10 cellular contexts compared by ENCODE assay signal in genomic region chr22:28783786-28784671, GRCh38. TPM values are rescaled to one million over a fixed set of nuclear protein-coding genes. Genes with fewer than 3 reads are reported as not detected.
DNase-seq lines count a peak whose midpoint lies in the region; ATAC-seq, FAIRE-seq and TF ChIP-seq lines count a peak whose summit lies in the region.
"Had no signal": no experiment of that assay in that cellular context is flagged by ENCODE, and none has a peak within 500 bp of the region (broad histone marks: within the 10 kb centered on the region; RNA-seq: fewer than 3 reads in every experiment).

No MANE protein-coding gene starts in this region.

- DNase-seq in HuH-7 (ENCODE audit: low spot score): peak; percentile 92
- DNase-seq in endothelial cell of umbilical vein (ENCODE audit: low read depth, low spot score): peak; percentile 55
- DNase-seq in GF-D8 (lab: John Stamatoyannopoulos, UW): no peak
- no peak for DNase-seq in SK-N-DZ (ENCODE audit: low spot score)
- no peak for DNase-seq in NCI-H2171 (lab: John Stamatoyannopoulos, UW)
- DNase-seq: activated CD8-positive, alpha-beta memory T cell treated with anti-CD3 and anti-CD28 coated beads, Interleukin-2, amount 50 U/mL, for 4 hours; NCI-H446 treated with DMSO at 0.1 percent for 48 hours had no signal

- H2AFZ ChIP-seq in endothelial cell of umbilical vein (ENCODE audit: low read depth, low read length): no peak overlapping the region

- H3K4me3 ChIP-seq in endothelial cell of umbilical vein (replicated peaks in 1 of 3; ENCODE audit: insufficient read depth in 1 of 3, low read depth in 1 of 3, low read length in 3 of 3): no peak overlapping the region
- no peak overlapping the region for H3K4me3 ChIP-seq in muscle layer of duodenum (ENCODE audit: low read depth in 1 of 2, low read length in 2 of 2)

- POLR2A ChIA-PET in endothelial cell of umbilical vein (lab: Charles Lee): no interaction called here

- CTCF ChIA-PET in endothelial cell of umbilical vein (lab: Charles Lee): interaction anchor here (0.9 to 3.7 kb wide), 4 partner anchors 45 to 257 kb away, joined by 3 to 25 read pairs (median 6); no protein-coding TSS in a partner anchor

- H3K27ac ChIP-seq in C4-2B (peak overlapping the region; percentile 73), endothelial cell of umbilical vein (ENCODE audit: insufficient read depth, low read depth, low read length) (no peak overlapping the region), muscle layer of duodenum (ENCODE audit: low read length) (peak overlapping the region; percentile 66)

- BruUV-seq in endothelial cell of umbilical vein (replicated peaks; lab: Mats Ljungman, UMichigan): no TSS peak

- H3K36me3 ChIP-seq in endothelial cell of umbilical vein (ENCODE audit: control insufficient read depth in 2 of 2, extremely low read depth in 1 of 2, insufficient read depth in 2 of 2, low read length in 2 of 2): peaks cover 22 to 26% of the 10 kb centered on the region in 2 experiments
- peaks cover 31 to 52% of the 10 kb centered on the region in 2 donors for H3K36me3 ChIP-seq in muscle layer of duodenum (ENCODE audit: control insufficient read depth in 1 of 2, insufficient read depth in 2 of 2, low read length in 2 of 2)

- H4K20me1 ChIP-seq in endothelial cell of umbilical vein (replicated peaks; ENCODE audit: control insufficient read depth, extremely low read depth, insufficient read depth, low read length): no peaks in the 10 kb centered on the region

- TF ChIP-seq POLR2A in endothelial cell of umbilical vein (IDR thresholded peaks at IDR 0.05; ENCODE audit: low read depth, low read length): no peak

- H3K4me1 ChIP-seq in endothelial cell of umbilical vein (ENCODE audit: control insufficient read depth, extremely low read depth, insufficient read depth, low read length) (no peaks in the 10 kb centered on the region), muscle layer of duodenum (ENCODE audit: control insufficient read depth in 1 of 2, insufficient read depth in 2 of 2, low read length in 2 of 2) (no peaks in the 10 kb centered on the region)

- ATAC-seq in GM19452 (IDR thresholded peaks at IDR 0.05; ENCODE audit: unreplicated experiment): no peak

- H3K9me1 ChIP-seq in endothelial cell of umbilical vein (replicated peaks; ENCODE audit: control insufficient read depth, extremely low read depth, insufficient read depth, low read length): no peaks in the 10 kb centered on the region

- intact Hi-C loops in endothelial cell of umbilical vein (cut with micrococcal nuclease): no loop called here

- no peaks in the 10 kb centered on the region for H3K27me3 ChIP-seq in endothelial cell of umbilical vein (ENCODE audit: control insufficient read depth in 2 of 2, insufficient read depth in 2 of 2, low read length in 2 of 2)
- H3K27me3 ChIP-seq in muscle layer of duodenum (ENCODE audit: low read depth, low read length): no peaks in the 10 kb centered on the region

- no peak overlapping the region for H3K4me2 ChIP-seq in endothelial cell of umbilical vein (ENCODE audit: insufficient read depth, low read length)

- no peaks in the 10 kb centered on the region for H3K9me3 ChIP-seq in endothelial cell of umbilical vein (replicated peaks; ENCODE audit: control insufficient read depth, insufficient read depth, low read length)
- H3K9me3 ChIP-seq in muscle layer of duodenum (ENCODE audit: control insufficient read depth in 1 of 2, low read length in 2 of 2): no peaks in the 10 kb centered on the region

- dilution Hi-C loops in endothelial cell of umbilical vein (cut with MboI; ENCODE audit: extremely low pct_ligation_motif_present, low sequenced_read_pairs): no loop called here

- no peak for TF ChIP-seq CTCF in C4-2B (conservative IDR thresholded peaks at IDR 0.05)
- no peak for TF ChIP-seq CTCF in endothelial cell of umbilical vein (IDR thresholded peaks at IDR 0.05; ENCODE audit: extremely low read depth in 1 of 2, insufficient read depth in 1 of 2, low read depth in 1 of 2, low read length in 2 of 2)

- no peak overlapping the region for H3K9ac ChIP-seq in endothelial cell of umbilical vein (replicated peaks; ENCODE audit: extremely low read depth, insufficient read depth, low read length)

- H3K79me2 ChIP-seq in endothelial cell of umbilical vein (ENCODE audit: control insufficient read depth, insufficient read depth, low read length): peaks cover 13% of the 10 kb centered on the region

- no peak for FAIRE-seq in endothelial cell of umbilical vein (lab: Jason Lieb, UNC)

TF ChIP-seq in endothelial cell of umbilical vein, 7 proteins besides CTCF, POLR2A, EP300 and RAD21:
- no peak for TF ChIP-seq FOS (IDR thresholded peaks at IDR 0.05; ENCODE audit: borderline replicate concordance, insufficient read depth, low read length)
- no peak for TF ChIP-seq EZH2 (IDR thresholded peaks at IDR 0.05; ENCODE audit: borderline replicate concordance, low read depth, low read length, severe bottlenecking)
- TF ChIP-seq MAX (IDR thresholded peaks at IDR 0.05; ENCODE audit: insufficient read depth, insufficient read length): no peak
- no peak for TF ChIP-seq JUN (IDR thresholded peaks at IDR 0.05; ENCODE audit: borderline replicate concordance, insufficient read depth, insufficient read length, low read depth)
- no peak for TF ChIP-seq GATA2 (IDR thresholded peaks at IDR 0.05; ENCODE audit: insufficient read depth, insufficient read length, low read depth, low read length)
- no peak for TF ChIP-seq MYC (IDR thresholded peaks at IDR 0.05; ENCODE audit: low read depth, low read length)
- TF ChIP-seq POLR2AphosphoS5 (IDR thresholded peaks at IDR 0.05; ENCODE audit: insufficient read depth, low read depth, low read length): no peak

RNA-seq across cellular contexts. Expression of gene CCDC117, which starts 11.5 kb away (rescaled TPM):
- total RNA-seq in endothelial cell of umbilical vein: 22.8 and 23.3 TPM in 2 replicates
- polyA plus RNA-seq in endothelial cell of umbilical vein: 4.2 and 5.5 TPM in 2 replicates
- polyA plus RNA-seq in endothelial cell of umbilical vein (2011; cell fraction: cytosol; rRNA removed): 7.4 and 7.6 TPM in 2 replicates
- polyA plus RNA-seq in endothelial cell of umbilical vein (2011; cell fraction: nucleus; rRNA removed): 4.8 and 8.4 TPM in 2 replicates
- polyA plus RNA-seq in endothelial cell of umbilical vein (2012): 11.6 and 16.1 TPM in 2 replicates
- 9.0 and 10.3 TPM in 2 replicates for polyA minus RNA-seq in endothelial cell of umbilical vein
- polyA minus RNA-seq in endothelial cell of umbilical vein (2011; cell fraction: cytosol; rRNA and poly(A)+ RNA removed): 17.9 TPM
- 4.3 and 7.1 TPM in 2 replicates for polyA minus RNA-seq in endothelial cell of umbilical vein (2011; cell fraction: nucleus; rRNA and poly(A)+ RNA removed)
- 35.6 and 37.4 TPM in 2 replicates for polyA plus RNA-seq in SK-N-DZ (2014; cell fraction: cytosol; rRNA removed)
- 13.6 and 15.0 TPM in 2 replicates for polyA plus RNA-seq in SK-N-DZ (2014; cell fraction: nucleus; rRNA removed)

RNA-seq across cellular contexts. Expression of gene XBP1, which starts 16.3 kb away (rescaled TPM):
- 90.4 and 103 TPM in 2 replicates for total RNA-seq in endothelial cell of umbilical vein
- polyA plus RNA-seq in endothelial cell of umbilical vein: 99.5 and 102 TPM in 2 replicates
- 105 and 107 TPM in 2 replicates for polyA plus RNA-seq in endothelial cell of umbilical vein (2011; cell fraction: cytosol; rRNA removed)
- 132 and 145 TPM in 2 replicates for polyA plus RNA-seq in endothelial cell of umbilical vein (2011; cell fraction: nucleus; rRNA removed)
- 68.4 and 69.3 TPM in 2 replicates for polyA plus RNA-seq in endothelial cell of umbilical vein (2012)
- 170 and 177 TPM in 2 replicates for polyA minus RNA-seq in endothelial cell of umbilical vein
- polyA minus RNA-seq in endothelial cell of umbilical vein (2011; cell fraction: cytosol; rRNA and poly(A)+ RNA removed): 77.8 TPM
- 80.1 and 92.0 TPM in 2 replicates for polyA minus RNA-seq in endothelial cell of umbilical vein (2011; cell fraction: nucleus; rRNA and poly(A)+ RNA removed)
- 63.4 and 80.6 TPM in 2 replicates for polyA plus RNA-seq in SK-N-DZ (2014; cell fraction: cytosol; rRNA removed)
- polyA plus RNA-seq in SK-N-DZ (2014; cell fraction: nucleus; rRNA removed): 44.1 and 51.4 TPM in 2 replicates

RNA-seq across cellular contexts. Expression of gene HSCB, which starts 42.2 kb away (rescaled TPM):
- 14.1 and 20.3 TPM in 2 replicates for total RNA-seq in endothelial cell of umbilical vein
- polyA plus RNA-seq in endothelial cell of umbilical vein: 13.8 and 18.4 TPM in 2 replicates
- polyA plus RNA-seq in endothelial cell of umbilical vein (2011; cell fraction: cytosol; rRNA removed): 16.9 and 21.1 TPM in 2 replicates
- polyA plus RNA-seq in endothelial cell of umbilical vein (2011; cell fraction: nucleus; rRNA removed): 4.1 and 4.5 TPM in 2 replicates
- polyA plus RNA-seq in endothelial cell of umbilical vein (2012): 14.0 and 16.5 TPM in 2 replicates
- polyA minus RNA-seq in endothelial cell of umbilical vein: 5.9 and 6.8 TPM in 2 replicates
- 3.2 TPM for polyA minus RNA-seq in endothelial cell of umbilical vein (2011; cell fraction: cytosol; rRNA and poly(A)+ RNA removed)
- 3.7 and 4.8 TPM in 2 replicates for polyA minus RNA-seq in endothelial cell of umbilical vein (2011; cell fraction: nucleus; rRNA and poly(A)+ RNA removed)
- 27.2 and 30.9 TPM in 2 replicates for polyA plus RNA-seq in SK-N-DZ (2014; cell fraction: cytosol; rRNA removed)
- 11.2 and 12.4 TPM in 2 replicates for polyA plus RNA-seq in SK-N-DZ (2014; cell fraction: nucleus; rRNA removed)

RNA-seq across cellular contexts. Expression of gene CHEK2, which starts 42.4 kb away (rescaled TPM):
- total RNA-seq in endothelial cell of umbilical vein: 24.6 and 27.4 TPM in 2 replicates
- 24.9 and 31.8 TPM in 2 replicates for polyA plus RNA-seq in endothelial cell of umbilical vein
- polyA plus RNA-seq in endothelial cell of umbilical vein (2011; cell fraction: cytosol; rRNA removed): 26.5 and 28.2 TPM in 2 replicates
- 48.2 TPM in 2 replicates for polyA plus RNA-seq in endothelial cell of umbilical vein (2011; cell fraction: nucleus; rRNA removed)
- 12.9 and 14.9 TPM in 2 replicates for polyA plus RNA-seq in endothelial cell of umbilical vein (2012)
- 14.6 and 15.2 TPM in 2 replicates for polyA minus RNA-seq in endothelial cell of umbilical vein
- 32.1 TPM for polyA minus RNA-seq in endothelial cell of umbilical vein (2011; cell fraction: cytosol; rRNA and poly(A)+ RNA removed)
- 9.8 and 13.7 TPM in 2 replicates for polyA minus RNA-seq in endothelial cell of umbilical vein (2011; cell fraction: nucleus; rRNA and poly(A)+ RNA removed)
- 85.2 and 87.8 TPM in 2 replicates for polyA plus RNA-seq in SK-N-DZ (2014; cell fraction: cytosol; rRNA removed)
- 69.5 and 84.6 TPM in 2 replicates for polyA plus RNA-seq in SK-N-DZ (2014; cell fraction: nucleus; rRNA removed)

Comparison
In these comparisons a context has a peak if more than half of its experiments do, and no peak if none do; other contexts are left out.
1. DNase-seq: peak in HuH-7 (single experiment) and endothelial cell of umbilical vein (single experiment); none in GF-D8 (single experiment), SK-N-DZ (single experiment) and NCI-H2171 (single experiment).